1 cellular context compared by ENCODE assay signal in the genomic region with DNA sequence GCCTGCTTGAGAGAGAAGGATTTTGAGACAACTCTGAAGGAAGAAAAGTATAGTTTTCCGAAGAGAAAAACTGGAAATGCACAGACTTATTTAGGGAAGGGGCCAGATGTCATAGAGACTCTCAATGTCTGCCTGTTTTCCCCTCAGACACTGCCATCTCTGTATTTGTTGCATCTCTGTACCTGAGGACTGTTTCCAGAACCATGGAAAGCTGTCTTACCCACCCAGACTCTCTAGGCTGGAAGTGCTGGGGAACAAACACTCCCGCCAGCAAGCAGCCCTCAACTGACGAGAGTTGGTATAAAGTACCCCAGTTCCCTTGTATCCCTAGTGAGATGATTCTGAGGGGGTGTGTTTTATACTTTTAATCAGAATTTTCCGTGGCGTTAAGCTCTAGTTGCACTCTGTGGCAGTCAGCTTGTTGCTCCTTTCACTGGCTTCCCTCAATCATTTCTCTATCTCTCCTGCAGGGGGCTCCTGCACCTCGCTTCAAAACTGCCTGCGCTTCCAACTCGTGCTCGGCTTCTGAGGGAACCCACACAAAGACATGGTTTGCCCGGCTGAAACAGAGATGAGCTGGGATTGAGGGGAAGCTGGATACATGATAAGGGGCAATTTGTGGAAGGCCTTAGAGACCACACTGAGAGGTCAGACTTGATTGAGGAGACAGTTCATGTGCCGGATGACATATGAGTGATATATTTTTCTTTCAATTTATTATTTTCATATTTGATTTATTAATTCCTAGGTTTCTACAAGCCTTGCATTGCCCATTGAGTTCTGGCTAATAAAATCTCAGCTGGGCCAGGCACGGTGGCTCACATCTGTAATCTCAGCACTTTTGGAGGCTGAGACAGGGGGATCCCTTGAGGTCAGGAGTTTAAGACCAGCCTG.
A peak's percentile ranks its signal among the peaks of the same experiment; 100 is the strongest.
TF ChIP-seq lines count a peak whose summit lies in the region.

No MANE protein-coding gene starts in this region.

TF ChIP-seq in HEK293, 187 proteins besides CTCF, POLR2A, EP300 and RAD21 (continued from another document):
- TF ChIP-seq, protein P1, sequence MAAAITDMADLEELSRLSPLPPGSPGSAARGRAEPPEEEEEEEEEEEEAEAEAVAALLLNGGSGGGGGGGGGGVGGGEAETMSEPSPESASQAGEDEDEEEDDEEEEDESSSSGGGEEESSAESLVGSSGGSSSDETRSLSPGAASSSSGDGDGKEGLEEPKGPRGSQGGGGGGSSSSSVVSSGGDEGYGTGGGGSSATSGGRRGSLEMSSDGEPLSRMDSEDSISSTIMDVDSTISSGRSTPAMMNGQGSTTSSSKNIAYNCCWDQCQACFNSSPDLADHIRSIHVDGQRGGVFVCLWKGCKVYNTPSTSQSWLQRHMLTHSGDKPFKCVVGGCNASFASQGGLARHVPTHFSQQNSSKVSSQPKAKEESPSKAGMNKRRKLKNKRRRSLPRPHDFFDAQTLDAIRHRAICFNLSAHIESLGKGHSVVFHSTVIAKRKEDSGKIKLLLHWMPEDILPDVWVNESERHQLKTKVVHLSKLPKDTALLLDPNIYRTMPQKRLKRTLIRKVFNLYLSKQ (tag by site-specific recombination; IDR thresholded peaks at IDR 0.05; ENCODE audit: borderline replicate concordance), result no peak
- TF ChIP-seq ZNF654 (tag by site-specific recombination; IDR thresholded peaks at IDR 0.05; ENCODE audit: low read depth), result peak; percentile 54
- no peak for TF ChIP-seq ZNF335 (tag by site-specific recombination; conservative IDR thresholded peaks at IDR 0.05)
TF ChIP-seq in HEK293: peak in this region for 5.
